28 cellular contexts compared by ENCODE assay signal in genomic region chr5:107631805-107632362, GRCh38. TPM values are rescaled to one million over a fixed set of nuclear protein-coding genes. Genes with fewer than 3 reads are reported as not detected.
DNase-seq lines count a peak whose midpoint lies in the region; ATAC-seq and TF ChIP-seq lines count a peak whose summit lies in the region.
"Had no signal": no experiment of that assay in that cellular context is flagged by ENCODE, and none has a peak within 500 bp of the region (broad histone marks: within the 10 kb centered on the region; RNA-seq: fewer than 3 reads in every experiment).

No MANE protein-coding gene starts in this region.

- H3K9me2 ChIP-seq in PC-9 (ENCODE audit: insufficient read depth), result no peaks in the 10 kb centered on the region

- H3K27ac ChIP-seq in PC-9 (peak overlapping the region; percentile 14; the same call in 1 of the 2 replicates), osteoblast (ENCODE audit: low read depth, low read length) (no peak overlapping the region)
- H3K27ac ChIP-seq: heart left ventricle, neutrophil, thoracic aorta had no signal

- H3K4me3 Mint-ChIP-seq in activated CD4-positive, alpha-beta T cell treated with anti-CD3 and anti-CD28 coated beads, Interleukin-2, amount 10 ng/mL, durations not matched to agents 7 days and 5 days, result no peak overlapping the region
- H3K4me3 Mint-ChIP-seq: CD4-positive, CD25-positive, alpha-beta regulatory T cell; effector memory CD8-positive, alpha-beta T cell; GM23338 had no signal

- intact Hi-C loops in PC-9 (cut with micrococcal nuclease; ENCODE audit: unreplicated experiment), result no loop called here

- H4K20me1 ChIP-seq in PC-9 (ENCODE audit: insufficient read depth) (peaks cover 17% of the 10 kb centered on the region), osteoblast (ENCODE audit: insufficient read depth, low read length) (no peaks in the 10 kb centered on the region)

- H3K36me3 ChIP-seq in PC-9 (ENCODE audit: low read depth), result peaks cover 20% of the 10 kb centered on the region
- no peaks in the 10 kb centered on the region for H3K36me3 ChIP-seq in osteoblast (ENCODE audit: insufficient read depth, low read length)
- H3K36me3 ChIP-seq: heart left ventricle, neutrophil, thoracic aorta had no signal

- CTCF ChIA-PET in PC-9 (lab: Charles Lee), result no interaction called here
- CTCF ChIA-PET in activated CD4-positive, alpha-beta T cell treated with anti-CD3 and anti-CD28 coated beads, Interleukin-2, amount 10 ng/mL, durations not matched to agents 7 days and 5 days (lab: Charles Lee), result no interaction called here

- H3K4me1 Mint-ChIP-seq in activated CD4-positive, alpha-beta T cell treated with anti-CD3 and anti-CD28 coated beads, Interleukin-2, amount 10 ng/mL, durations not matched to agents 7 days and 5 days, result no peaks in the 10 kb centered on the region
- H3K4me1 Mint-ChIP-seq: CD4-positive, CD25-positive, alpha-beta regulatory T cell had no signal

- H3K4me1 ChIP-seq in PC-9 (replicated peaks; ENCODE audit: insufficient read depth) (peaks cover 12% of the 10 kb centered on the region; the same call in 1 of the 2 replicates), osteoblast (ENCODE audit: insufficient read depth, low read length) (peaks cover 43% of the 10 kb centered on the region)

- H3K4me3 ChIP-seq in PC-9, result no peak overlapping the region
- no peak overlapping the region for H3K4me3 ChIP-seq in osteoblast (ENCODE audit: insufficient read depth, low read length)
- H3K4me3 ChIP-seq: GM23338, heart left ventricle, smooth muscle cell, thoracic aorta had no signal

- POLR2A ChIA-PET in PC-9 (lab: Charles Lee; ENCODE audit: unreplicated experiment), result no interaction called here
- POLR2A ChIA-PET in activated CD4-positive, alpha-beta T cell treated with anti-CD3 and anti-CD28 coated beads, Interleukin-2, amount 10 ng/mL, durations not matched to agents 7 days and 5 days (lab: Charles Lee), result no interaction called here

- DNase-seq in DMS 273 (lab: John Stamatoyannopoulos, UW; ENCODE audit: unreplicated experiment) (peak; percentile 47), DMS 273 treated with DMSO at 0.1 percent for 48 hours (lab: John Stamatoyannopoulos, UW) (no peak), PC-9 (no peak), osteoblast (ENCODE audit: insufficient read length, low spot score, missing footprints) (no peak), DMS79 treated with DMSO at 0.1 percent for 48 hours (lab: John Stamatoyannopoulos, UW) (no peak), NCI-H1048 (lab: John Stamatoyannopoulos, UW) (no peak)
- no peak for DNase-seq in activated CD4-positive, alpha-beta T cell treated with anti-CD3 and anti-CD28 coated beads, Interleukin-2, amount 10 ng/mL, durations not matched to agents 7 days and 5 days
- DNase-seq: activated CD4-positive, alpha-beta T cell treated with anti-CD3 and anti-CD28 coated beads, Interleukin-2, amount 50 U/mL, for 4 hours; activated CD4-positive, CD25-positive, alpha-beta regulatory T cell; activated naive CD4-positive, alpha-beta T cell treated with Interleukin-2 at 50 U/mL for 16 hours; CD4-positive, CD25-positive, alpha-beta regulatory T cell; central memory CD4-positive, alpha-beta T cell; effector memory CD8-positive, alpha-beta T cell; heart left ventricle; KG1; kidney; NCI-H1436 treated with DMSO at 0.1 percent for 48 hours; NCI-H446; NCI-H774; RPMI8226; stimulated activated naive CD4-positive, alpha-beta T cell treated with Interleukin-2 at 50 U/mL for 16 hours had no signal

- H2AFZ ChIP-seq in PC-9, result no peak overlapping the region
- peak overlapping the region; percentile 38 for H2AFZ ChIP-seq in osteoblast (ENCODE audit: low read length)
- H2AFZ ChIP-seq: GM23338 had no signal

- H3K79me2 ChIP-seq in PC-9 (ENCODE audit: low read depth) (peaks cover 99% of the 10 kb centered on the region), osteoblast (ENCODE audit: insufficient read depth, low read length) (peaks cover 10% of the 10 kb centered on the region)

- H3K27me3 ChIP-seq in PC-9 (ENCODE audit: insufficient read depth, low read depth) (no peaks in the 10 kb centered on the region), osteoblast (ENCODE audit: insufficient read depth, low read length) (no peaks in the 10 kb centered on the region)
- H3K27me3 ChIP-seq: heart left ventricle, neutrophil had no signal

- H3K27ac Mint-ChIP-seq in activated CD4-positive, alpha-beta T cell treated with anti-CD3 and anti-CD28 coated beads, Interleukin-2, amount 10 ng/mL, durations not matched to agents 7 days and 5 days, result no peak overlapping the region
- H3K27ac Mint-ChIP-seq: CD4-positive, CD25-positive, alpha-beta regulatory T cell; GM23338 had no signal

- TF ChIP-seq CTCF in PC-9 (conservative IDR thresholded peaks at IDR 0.05), result no peak
- TF ChIP-seq CTCF in osteoblast (IDR thresholded peaks at IDR 0.05; ENCODE audit: extremely low read depth, low read depth, low read length), result no peak

- H3K4me2 ChIP-seq in PC-9 (no peak overlapping the region), osteoblast (ENCODE audit: insufficient read depth, low read length) (no peak overlapping the region)
- H3K4me2 ChIP-seq: GM23338, smooth muscle cell had no signal

- no peaks in the 10 kb centered on the region for H3K9me3 Mint-ChIP-seq in activated CD4-positive, alpha-beta T cell treated with anti-CD3 and anti-CD28 coated beads, Interleukin-2, amount 10 ng/mL, durations not matched to agents 7 days and 5 days
- H3K9me3 Mint-ChIP-seq: effector memory CD8-positive, alpha-beta T cell; GM23338 had no signal

- no peaks in the 10 kb centered on the region for H3K36me3 Mint-ChIP-seq in activated CD4-positive, alpha-beta T cell treated with anti-CD3 and anti-CD28 coated beads, Interleukin-2, amount 10 ng/mL, durations not matched to agents 7 days and 5 days (ENCODE audit: low read depth)
- H3K36me3 Mint-ChIP-seq: CD4-positive, CD25-positive, alpha-beta regulatory T cell had no signal

- ATAC-seq in HG03432 (IDR thresholded peaks at IDR 0.05; ENCODE audit: unreplicated experiment), result peak; percentile 49
- ATAC-seq: effector memory CD8-positive, alpha-beta T cell; GM23338; heart left ventricle; right cardiac atrium had no signal

- no TSS peak for BruUV-seq in PC-9 (replicated peaks; lab: Mats Ljungman, UMichigan)

- H3K27me3 Mint-ChIP-seq in activated CD4-positive, alpha-beta T cell treated with anti-CD3 and anti-CD28 coated beads, Interleukin-2, amount 10 ng/mL, durations not matched to agents 7 days and 5 days, result peaks cover 9% of the 10 kb centered on the region
- H3K27me3 Mint-ChIP-seq: CD4-positive, CD25-positive, alpha-beta regulatory T cell had no signal

- H3K9me3 ChIP-seq in PC-9 (ENCODE audit: insufficient read depth, low read depth), result no peaks in the 10 kb centered on the region; the same call in 1 of the 2 replicates
- H3K9me3 ChIP-seq in osteoblast (ENCODE audit: low read depth, low read length), result no peaks in the 10 kb centered on the region
- H3K9me3 ChIP-seq: heart left ventricle, neutrophil, thoracic aorta had no signal

- no peaks in the 10 kb centered on the region for H3F3A ChIP-seq in PC-9 (ENCODE audit: insufficient read depth, low read depth)

RNA-seq across cellular contexts. Expression of gene EFNA5, which starts 38.9 kb away (rescaled TPM):
- 38.0 and 42.7 TPM in 2 replicates for total RNA-seq in PC-9 (2021)
- total RNA-seq in osteoblast, result 10.0 and 12.3 TPM in 2 replicates
- total RNA-seq in activated CD4-positive, alpha-beta T cell treated with anti-CD3 and anti-CD28 coated beads, Interleukin-2, amount 10 ng/mL, durations not matched to agents 7 days and 5 days, result not detected
- total RNA-seq: CD4-positive, CD25-positive, alpha-beta regulatory T cell; T-helper 1 cell treated with Interleukin-12 subunit alpha and Interleukin-12 subunit beta and Interleukin-4 antibody, amounts not matched to agents 30 ng/mL and 1 ng/mL, for 36 hours had no signal

Comparison
In these comparisons a context has a peak if more than half of its experiments do, and no peak if none do; other contexts are left out.
1. RNA of gene EFNA5, which starts 38.9 kb away (total RNA-seq): 38.0 to 42.7 TPM in PC-9 and 10.0 to 12.3 TPM in osteoblast; not detected in activated CD4-positive, alpha-beta T cell treated with anti-CD3 and anti-CD28 coated beads, Interleukin-2, amount 10 ng/mL, durations not matched to agents 7 days and 5 days; every median in the first group is over 10 times any median in the second.